9 cellular contexts compared by ENCODE assay signal in the genomic region with DNA sequence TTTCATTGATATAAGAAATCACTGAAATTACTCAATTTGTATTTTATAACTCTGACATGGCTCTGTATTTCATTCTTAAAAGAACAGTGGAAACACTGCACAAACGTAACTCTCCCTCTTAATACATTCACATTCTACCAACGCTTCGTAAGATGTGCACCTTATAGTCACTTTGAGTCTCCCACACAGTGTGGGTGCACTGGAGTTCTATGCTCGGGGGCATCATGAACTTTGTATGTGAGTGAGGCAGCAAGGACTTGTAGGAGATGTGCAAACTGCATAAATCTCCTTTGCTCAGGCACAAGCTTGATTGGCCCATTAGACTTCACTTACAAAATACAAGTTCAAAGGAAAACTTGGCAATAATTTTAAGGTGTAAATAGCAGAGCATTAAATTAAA.
"Had no signal": no experiment of that assay in that cellular context is flagged by ENCODE, and none has a peak within 500 bp of the region (broad histone marks: within the 10 kb centered on the region; RNA-seq: fewer than 3 reads in every experiment).

No MANE protein-coding gene starts in this region.

- H3K9me3 ChIP-seq: HAP-1 had no signal

- DNase-seq: GM23248, GOT3, H7, H9, HCEC 1CT, HFFc6 had no signal

- H3K4me3 ChIP-seq: GM23248, GM23338, HAP-1 had no signal

- ATAC-seq: GM23338, HCT116 had no signal

- H3K36me3 ChIP-seq: HAP-1 had no signal

- H3K4me1 ChIP-seq: HAP-1 had no signal
